Comparison of ENCODE assay signal across 8 cellular contexts in genomic region chrX:74133156-74133796, GRCh38.
DNase-seq lines count a peak whose midpoint lies in the region; ATAC-seq, FAIRE-seq and TF ChIP-seq lines count a peak whose summit lies in the region.

No MANE protein-coding gene starts in this region.

- H3K4me3 ChIP-seq in astrocyte (ENCODE audit: insufficient read depth, low read depth, low read length): no peak overlapping the region
- no peak overlapping the region for H3K4me3 ChIP-seq in right atrium auricular region

- intact Hi-C loops in sciatic nerve (cut with DNase I): no loop called here

- H3K4me1 ChIP-seq in astrocyte (ENCODE audit: insufficient read depth, low read length) (no peaks in the 10 kb centered on the region), right atrium auricular region (no peaks in the 10 kb centered on the region)

- DNase-seq in AG09319 (ENCODE audit: extremely low read depth, low read depth): peak; percentile 39
- DNase-seq in NCI-H226: peak; percentile 2
- peak; percentile 53 for DNase-seq in astrocyte (ENCODE audit: low read depth)
- DNase-seq in right atrium auricular region (ENCODE audit: low spot score): no peak
- DNase-seq in sciatic nerve (ENCODE audit: low spot score): no peak

- TF ChIP-seq CTCF in AG09319 (IDR thresholded peaks at IDR 0.05; ENCODE audit: low read depth, low read length) (peak; percentile 73), GM12873 (IDR thresholded peaks at IDR 0.05; ENCODE audit: insufficient read depth, low read depth, low read length, missing control alignments) (peak; percentile 73), astrocyte (IDR thresholded peaks at IDR 0.05; ENCODE audit: insufficient read depth, low read depth, low read length) (peak; percentile 50), right atrium auricular region (IDR thresholded peaks at IDR 0.05) (peak; percentile 42 to 88)

- H3K9ac ChIP-seq in astrocyte (ENCODE audit: low read length): no peak overlapping the region

- H3K79me2 ChIP-seq in astrocyte (ENCODE audit: insufficient read depth, low read length): no peaks in the 10 kb centered on the region

- H3K4me1 Mint-ChIP-seq in astrocyte (ENCODE audit: low read depth, unreplicated experiment): no peaks in the 10 kb centered on the region

- H3K9me3 Mint-ChIP-seq in astrocyte (ENCODE audit: unreplicated experiment): peaks cover 2% of the 10 kb centered on the region

- H3K27ac Mint-ChIP-seq in astrocyte (ENCODE audit: unreplicated experiment): no peak overlapping the region

- peaks cover 1% of the 10 kb centered on the region for H3K36me3 Mint-ChIP-seq in astrocyte (ENCODE audit: low read depth, unreplicated experiment)

- H3K27me3 Mint-ChIP-seq in astrocyte (ENCODE audit: low read depth, unreplicated experiment): peaks cover 1% of the 10 kb centered on the region

- H3K4me3 Mint-ChIP-seq in astrocyte (ENCODE audit: unreplicated experiment): no peak overlapping the region

- no peak overlapping the region for H3K4me2 ChIP-seq in astrocyte (ENCODE audit: low read length)

- H4K20me1 ChIP-seq in astrocyte (ENCODE audit: insufficient read depth, low read length): no peaks in the 10 kb centered on the region

- H3K36me3 ChIP-seq in astrocyte (ENCODE audit: insufficient read depth, low read length): no peaks in the 10 kb centered on the region
- H3K36me3 ChIP-seq in right atrium auricular region: no peaks in the 10 kb centered on the region

- H3K27me3 ChIP-seq in astrocyte (ENCODE audit: insufficient read depth, low read length) (no peaks in the 10 kb centered on the region), right atrium auricular region (no peaks in the 10 kb centered on the region)

- peak; percentile 100 for FAIRE-seq in astrocyte (lab: Jason Lieb, UNC)

- H3K27ac ChIP-seq in astrocyte (ENCODE audit: low read depth, low read length) (no peak overlapping the region), right atrium auricular region (no peak overlapping the region)

- no peak overlapping the region for H2AFZ ChIP-seq in astrocyte (ENCODE audit: low read depth, low read length)

- ATAC-seq in HG02943 (IDR thresholded peaks at IDR 0.05; ENCODE audit: low read depth, unreplicated experiment) (peak; percentile 80), sciatic nerve (peak; percentile 93), HG03097 (IDR thresholded peaks at IDR 0.05; ENCODE audit: low FRiP score, unreplicated experiment) (no peak)

- H3K9me3 ChIP-seq in astrocyte (ENCODE audit: insufficient read depth, low read depth, low read length) (no peaks in the 10 kb centered on the region), right atrium auricular region (no peaks in the 10 kb centered on the region)

Comparison
In these comparisons a context has a peak if more than half of its experiments do, and no peak if none do; other contexts are left out.
1. DNase-seq: peak in AG09319 (single experiment), NCI-H226 (single experiment) and astrocyte (single experiment); none in right atrium auricular region (single experiment) and sciatic nerve (single experiment).
2. Peak in every context shown above with its lines, with median percentiles within 50 percentile points of each other: CTCF ChIP-seq.